In genomic region chr3:10041034-10041433, GRCh38 we compare ENCODE assay signal across 14 cellular contexts. TPM values are rescaled to one million over a fixed set of nuclear protein-coding genes. Genes with fewer than 3 reads are reported as not detected.
DNase-seq lines count a peak whose midpoint lies in the region; ATAC-seq and TF ChIP-seq lines count a peak whose summit lies in the region.
"Had no signal": no experiment of that assay in that cellular context is flagged by ENCODE, and none has a peak within 500 bp of the region (broad histone marks: within the 10 kb centered on the region; RNA-seq: fewer than 3 reads in every experiment).

No MANE protein-coding gene starts in this region.

- no peaks in the 10 kb centered on the region for H3K9me3 ChIP-seq in neuronal stem cell (replicated peaks in 1 of 2; ENCODE audit: control insufficient read depth in 2 of 2, insufficient read depth in 1 of 2, low read depth in 1 of 2, low read length in 2 of 2)
- H3K9me3 ChIP-seq: A549 had no signal

- CTCF ChIA-PET in HEK293T (lab: Yijun Ruan, JAX), result no interaction called here

- H2BK5ac ChIP-seq in neuronal stem cell (ENCODE audit: low read length), result no peak overlapping the region

- H3K27me3 ChIP-seq in neuronal stem cell (ENCODE audit: control insufficient read depth in 3 of 3, insufficient read depth in 3 of 3, low read depth in 1 of 3, low read length in 3 of 3), result no peaks in the 10 kb centered on the region

- no peak overlapping the region for H2BK15ac ChIP-seq in neuronal stem cell (ENCODE audit: low read length)

- H3K4me3 ChIP-seq in epithelial cell of proximal tubule (ENCODE audit: low read depth, low read length) (no peak overlapping the region), neuronal stem cell (ENCODE audit: low read length in 2 of 2) (no peak overlapping the region)
- H3K4me3 ChIP-seq: A549 had no signal

- WGBS in neuronal stem cell (ENCODE audit: extremely low coverage in 2 of 2, insufficient read length in 2 of 2, insufficient replicate concordance in 1 of 2), 2 donors, result no CpG with 5 or more reads among the region's 5 CpGs

- no peak overlapping the region for H3K9ac ChIP-seq in neuronal stem cell (ENCODE audit: low read depth, low read length, poor library complexity)

- TF ChIP-seq CTCF in epithelial cell of proximal tubule (conservative IDR thresholded peaks at IDR 0.05; ENCODE audit: low read depth, low read length), result peak; percentile 22

- no peak overlapping the region for H2BK12ac ChIP-seq in neuronal stem cell (ENCODE audit: low read length)

- H3K4ac ChIP-seq in neuronal stem cell (ENCODE audit: low read length), result no peak overlapping the region

- H3K4me2 ChIP-seq in neuronal stem cell (ENCODE audit: insufficient read depth, low read length, poor library complexity, severe bottlenecking), result no peak overlapping the region
- H3K4me2 ChIP-seq: A549 had no signal

- no peak overlapping the region for H2BK120ac ChIP-seq in neuronal stem cell (ENCODE audit: low read depth, low read length)

- POLR2A ChIA-PET in HEK293T (lab: Yijun Ruan, JAX), result no interaction called here

- no peak overlapping the region for H3K27ac ChIP-seq in neuronal stem cell (replicated peaks; ENCODE audit: low read length)
- H3K27ac ChIP-seq: A549 had no signal

- no peak overlapping the region for H3K14ac ChIP-seq in neuronal stem cell (ENCODE audit: low read length)

- H3K79me1 ChIP-seq in neuronal stem cell (ENCODE audit: low read depth, low read length), result no peaks in the 10 kb centered on the region

- peaks cover 21 to 90% of the 10 kb centered on the region in 2 donors for H3K36me3 ChIP-seq in neuronal stem cell (replicated peaks in 1 of 2; ENCODE audit: control insufficient read depth in 2 of 2, insufficient read depth in 2 of 2, low read length in 2 of 2)

- no peak overlapping the region for H2AFZ ChIP-seq in neuronal stem cell (ENCODE audit: low read length)

- H4K8ac ChIP-seq in neuronal stem cell (ENCODE audit: low read depth, low read length), result no peak overlapping the region

- H3K4me1 ChIP-seq in neuronal stem cell (ENCODE audit: control insufficient read depth in 2 of 2, insufficient read depth in 1 of 2, low read depth in 1 of 2, low read length in 2 of 2), result no peaks in the 10 kb centered on the region
- H3K4me1 ChIP-seq: A549 had no signal

- no peak overlapping the region for H2AK5ac ChIP-seq in neuronal stem cell (ENCODE audit: low read depth, low read length)

- DNase-seq in HEK293T (ENCODE audit: extremely low spot score), result no peak
- peak; percentile 8 for DNase-seq in RPMI7951 (ENCODE audit: low read depth)
- no peak for DNase-seq in epithelial cell of proximal tubule (ENCODE audit: low read depth)
- DNase-seq in neuronal stem cell (ENCODE audit: low spot score), result no peak
- no peak for DNase-seq in SKM-1 treated with dmso at 0.1 percent for 144 hours (lab: John Stamatoyannopoulos, UW; ENCODE audit: unreplicated experiment)
- DNase-seq in EL, result no peak
- DNase-seq: CD8-positive, alpha-beta T cell; COR-L47; DMS153; DMS79 treated with DMSO at 0.1 percent for 48 hours; GDM1 had no signal

- H4K91ac ChIP-seq in neuronal stem cell (ENCODE audit: low read depth, low read length, poor library complexity), result peak overlapping the region; percentile 38

- H3K23ac ChIP-seq in neuronal stem cell (ENCODE audit: low read depth, low read length, poor library complexity), result no peak overlapping the region

- no peak for ATAC-seq in HG02970 (IDR thresholded peaks at IDR 0.05; ENCODE audit: low FRiP score, unreplicated experiment)
- ATAC-seq: A549; CD8-positive, alpha-beta T cell; HCT116 had no signal

- H3K18ac ChIP-seq in neuronal stem cell (ENCODE audit: low read length), result no peak overlapping the region

TF ChIP-seq in HEK293T, 16 proteins besides CTCF, POLR2A, EP300 and RAD21:
- TF ChIP-seq PKNOX1 (IDR thresholded peaks at IDR 0.05), result peak; percentile 52; the same call in 1 of the 2 replicates
- TF ChIP-seq SP1 (IDR thresholded peaks at IDR 0.05), result no peak

RNA-seq across cellular contexts. Expression of gene FANCD2, which starts 14.8 kb away (rescaled TPM):
- total RNA-seq in RPMI7951 (2014; rRNA removed; shearing (Covaris generic)), result 32.3 and 37.5 TPM in 2 replicates
- 25.9 and 40.7 TPM in 2 replicates for total RNA-seq in epithelial cell of proximal tubule
- polyA plus RNA-seq in neuronal stem cell (2013, experiment 1 of 2), result 31.9 TPM
- polyA plus RNA-seq in neuronal stem cell (2013, experiment 2 of 2), result 34.8 TPM

RNA-seq across cellular contexts. Expression of gene EMC3, which starts 54.4 kb away (rescaled TPM):
- 56.0 and 59.1 TPM in 2 replicates for total RNA-seq in RPMI7951 (2014; rRNA removed; shearing (Covaris generic))
- 32.1 and 51.0 TPM in 2 replicates for total RNA-seq in epithelial cell of proximal tubule
- polyA plus RNA-seq in neuronal stem cell (2013, experiment 1 of 2), result 24.9 TPM
- 24.7 TPM for polyA plus RNA-seq in neuronal stem cell (2013, experiment 2 of 2)
